Comparison of ENCODE assay signal across 8 cellular contexts in the genomic region with DNA sequence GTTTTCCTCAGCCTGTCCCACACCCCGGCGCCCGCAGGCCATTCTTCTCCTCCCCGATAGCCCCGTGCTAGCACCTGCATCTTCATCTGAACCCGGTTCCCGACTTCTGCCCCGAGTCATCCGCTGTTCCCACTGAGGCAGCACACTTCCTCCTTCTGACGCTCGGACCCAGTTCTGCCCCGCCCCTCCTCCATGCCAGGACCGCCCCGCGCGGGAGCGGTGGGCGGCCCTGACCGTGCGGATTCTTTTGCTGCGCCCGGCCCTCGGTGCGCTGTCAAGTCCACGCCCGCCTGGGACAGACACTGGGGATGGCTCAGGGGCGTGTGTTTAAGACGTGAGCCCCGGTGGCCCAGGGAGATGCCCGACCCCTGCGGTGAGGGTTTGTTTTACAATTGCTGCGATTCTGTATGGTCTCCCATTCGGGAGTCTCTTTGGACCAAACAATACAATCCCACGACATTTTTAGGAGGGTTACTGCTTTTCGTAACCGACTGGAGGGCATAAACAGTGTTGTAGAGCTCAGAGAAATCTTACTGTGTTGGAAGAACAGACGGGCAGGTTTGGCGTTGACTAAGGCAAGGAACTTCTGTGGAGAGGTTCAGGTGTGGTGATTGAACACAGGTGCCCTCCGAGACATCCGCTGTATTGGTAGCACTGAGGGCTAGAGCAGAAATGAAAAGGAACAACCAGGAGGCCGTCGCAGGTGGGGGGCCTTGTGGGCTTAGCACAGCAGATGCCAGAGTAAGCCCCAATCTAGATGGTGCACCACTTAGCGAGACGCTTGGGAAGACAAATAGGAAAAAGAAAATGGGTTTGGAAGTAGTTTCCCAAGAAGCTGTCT. TPM values are rescaled to one million over a fixed set of nuclear protein-coding genes. Genes with fewer than 3 reads are reported as not detected.
DNase-seq lines count a peak whose midpoint lies in the region; ATAC-seq and TF ChIP-seq lines count a peak whose summit lies in the region.

No MANE protein-coding gene starts in this region.

- H3K4me3 ChIP-seq in effector memory CD4-positive, alpha-beta T cell (ENCODE audit: insufficient read depth, low read depth, low read length, poor library complexity, severe bottlenecking): peak overlapping the region; percentile 94
- H3K4me3 ChIP-seq in mesendoderm (ENCODE audit: low read length): peak overlapping the region; percentile 96

- peak; percentile 44 for ATAC-seq in HG03378 (IDR thresholded peaks at IDR 0.05; ENCODE audit: unreplicated experiment)

- peak overlapping the region; percentile 94 for H3K27ac ChIP-seq in C4-2B
- H3K27ac ChIP-seq in effector memory CD4-positive, alpha-beta T cell (ENCODE audit: insufficient read depth, low read length, poor library complexity, severe bottlenecking): peak overlapping the region; percentile 93
- peak overlapping the region; percentile 73 for H3K27ac ChIP-seq in mesendoderm (ENCODE audit: low read depth, low read length)

- no peak for TF ChIP-seq CTCF in C4-2B (conservative IDR thresholded peaks at IDR 0.05)

- H3K9me3 ChIP-seq in effector memory CD4-positive, alpha-beta T cell (ENCODE audit: control insufficient read depth, low read length): no peaks in the 10 kb centered on the region

- H2BK15ac ChIP-seq in mesendoderm (replicated peaks; ENCODE audit: low read depth): no peak overlapping the region

- H3K36me3 ChIP-seq in effector memory CD4-positive, alpha-beta T cell (ENCODE audit: control insufficient read depth, insufficient read depth, low read length): no peaks in the 10 kb centered on the region
- H3K36me3 ChIP-seq in mesendoderm (ENCODE audit: control insufficient read depth, insufficient read depth, low read length): no peaks in the 10 kb centered on the region

- peak overlapping the region; percentile 91 for H3K4me2 ChIP-seq in mesendoderm (ENCODE audit: low read length)

- H3K56ac ChIP-seq in mesendoderm (ENCODE audit: low read length): peak overlapping the region; percentile 99

- no peak overlapping the region for H3K4ac ChIP-seq in mesendoderm (ENCODE audit: low read depth, low read length)

- H2BK5ac ChIP-seq in mesendoderm (ENCODE audit: low read length): peak overlapping the region; percentile 67

- H3K79me1 ChIP-seq in mesendoderm (ENCODE audit: low read length): peaks cover 20% of the 10 kb centered on the region

- H4K5ac ChIP-seq in mesendoderm (ENCODE audit: low read length): no peak overlapping the region

- peak overlapping the region; percentile 8 for H3K18ac ChIP-seq in mesendoderm (ENCODE audit: low read length)

- peak; percentile 67 for TF ChIP-seq POLR2A in GM19193 (IDR thresholded peaks at IDR 0.05; ENCODE audit: extremely low read depth, insufficient read depth, insufficient read length)

- no peak overlapping the region for H4K8ac ChIP-seq in mesendoderm (ENCODE audit: low read depth, low read length)

- peaks cover 27% of the 10 kb centered on the region for H3K79me2 ChIP-seq in mesendoderm (ENCODE audit: control insufficient read depth, insufficient read depth, low read length)

- peak overlapping the region; percentile 96 for H3K9ac ChIP-seq in mesendoderm (ENCODE audit: low read length)

- peaks cover 18% of the 10 kb centered on the region for H3K4me1 ChIP-seq in effector memory CD4-positive, alpha-beta T cell (ENCODE audit: control insufficient read depth, insufficient read depth, low read length, poor library complexity, severe bottlenecking)
- H3K4me1 ChIP-seq in mesendoderm (ENCODE audit: control insufficient read depth, low read depth, low read length): peaks cover 4% of the 10 kb centered on the region

- DNase-seq in NCI-H774 (lab: John Stamatoyannopoulos, UW) (peak; percentile 23), mesendoderm (peak; percentile 92)
- peak; percentile 90 for DNase-seq in activated CD8-positive, alpha-beta memory T cell treated with anti-CD3 and anti-CD28 coated beads for 24 hours
- DNase-seq in effector memory CD4-positive, alpha-beta T cell: peak; percentile 46 to 61 (median 55)
- peak; percentile 62 for DNase-seq in stimulated activated CD8-positive, alpha-beta memory T cell treated with anti-CD3 and anti-CD28 coated beads, Interleukin-12 subunit alpha, Interleukin-12 subunit beta, amount 100 ng/mL, for 4 hours (ENCODE audit: low read depth)

- H2BK120ac ChIP-seq in mesendoderm (ENCODE audit: low read depth, low read length): no peak overlapping the region

- H3K27me3 ChIP-seq in effector memory CD4-positive, alpha-beta T cell (replicated peaks; ENCODE audit: control insufficient read depth, insufficient read depth, low read length, poor library complexity, severe bottlenecking): no peaks in the 10 kb centered on the region
- H3K27me3 ChIP-seq in mesendoderm (ENCODE audit: insufficient read depth, low read length, poor library complexity): no peaks in the 10 kb centered on the region

- no peak overlapping the region for H3K23ac ChIP-seq in mesendoderm (ENCODE audit: low read length)

- WGBS in mesendoderm (ENCODE audit: extremely low coverage, insufficient coverage, low lambda C conversion rate): no CpG with 5 or more reads among the region's 44 CpGs

- no peak overlapping the region for H2AK5ac ChIP-seq in mesendoderm (ENCODE audit: low read length)

RNA-seq across cellular contexts. Expression of a gene that starts 0.7 kb away (rescaled TPM):
- polyA plus RNA-seq in mesendoderm (2013, experiment 1 of 2): 18.6 TPM
- 18.3 TPM for polyA plus RNA-seq in mesendoderm (2013, experiment 2 of 2)

Comparison
In these comparisons a context has a peak if more than half of its experiments do, and no peak if none do; other contexts are left out.
1. Peak in every context shown above with its lines: DNase-seq, ATAC-seq, H3K4me3 ChIP-seq and H3K27ac ChIP-seq.
2. DNase-seq: peak in every context shown above with its lines; median percentile 92 in mesendoderm; 90 in activated CD8-positive, alpha-beta memory T cell treated with anti-CD3 and anti-CD28 coated beads for 24 hours; 62 in stimulated activated CD8-positive, alpha-beta memory T cell treated with anti-CD3 and anti-CD28 coated beads, Interleukin-12 subunit alpha, Interleukin-12 subunit beta, amount 100 ng/mL, for 4 hours; 55 in effector memory CD4-positive, alpha-beta T cell; 23 in NCI-H774.